Comparison of ENCODE assay signal across 9 cellular contexts in the genomic region with DNA sequence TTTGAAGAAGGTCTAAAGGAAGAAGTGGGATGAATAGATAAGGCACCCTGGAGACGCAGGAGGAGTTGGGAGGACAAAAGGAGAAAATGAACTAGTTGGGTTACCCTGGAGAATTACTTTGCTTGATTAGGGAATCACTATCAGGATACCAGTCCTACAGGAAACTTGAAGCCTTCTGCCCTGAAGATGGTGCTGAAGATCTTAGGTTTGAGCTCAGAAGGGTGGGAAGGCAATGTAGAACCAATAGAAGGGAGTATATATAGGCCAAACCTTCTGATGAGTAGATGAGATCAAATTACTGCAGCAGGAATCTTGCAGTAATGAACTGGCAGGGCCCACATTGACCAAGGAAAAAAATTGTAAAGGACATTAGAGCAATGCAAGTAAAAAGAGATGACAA.
A peak's percentile ranks its signal among the peaks of the same experiment; 100 is the strongest.
DNase-seq lines count a peak whose midpoint lies in the region; ATAC-seq and TF ChIP-seq lines count a peak whose summit lies in the region.
"Had no signal": no experiment of that assay in that cellular context is flagged by ENCODE, and none has a peak within 500 bp of the region (broad histone marks: within the 10 kb centered on the region; RNA-seq: fewer than 3 reads in every experiment).

No MANE protein-coding gene starts in this region.

- TF ChIP-seq POLR2A in right lobe of liver (IDR thresholded peaks at IDR 0.05) (no peak), transverse colon (IDR thresholded peaks at IDR 0.05) (no peak)

- intact Hi-C loops in right lobe of liver (cut with DNase I), result no loop called here
- intact Hi-C loops in transverse colon (cut with DNase I; ENCODE audit: low total_unique reads), result no loop called here

- H3K36me3 Mint-ChIP-seq in nephron progenitor cell (ENCODE audit: low read depth), result no peaks in the 10 kb centered on the region

- DNase-seq in DMS 273 (lab: John Stamatoyannopoulos, UW; ENCODE audit: unreplicated experiment) (peak; percentile 67), amniotic epithelial cell (ENCODE audit: low read depth) (peak; percentile 46), right lobe of liver (no peak), nephron progenitor cell (no peak), transverse colon (no peak)
- DNase-seq: activated naive CD8-positive, alpha-beta T cell treated with anti-CD3 and anti-CD28 coated beads, Interleukin-2, amount 10 ng/mL, durations not matched to agents 7 days and 5 days had no signal

- H3K27ac ChIP-seq in right lobe of liver, result no peak overlapping the region
- H3K27ac ChIP-seq in transverse colon, result no peak overlapping the region

- in situ Hi-C loops in transverse colon (cut with MboI; ENCODE audit: low pct_ligation_motif_present in 1 of 4, low pct_unique_long_range_greater_than_20kb in 1 of 4, low sequenced_read_pairs in 3 of 4), result loop anchor here in 1 of 4 donors (10.0 kb wide), 1 partner anchor 101 kb away; no protein-coding TSS in a partner anchor

- peak; percentile 36 to 58 (median 43) for ATAC-seq in right lobe of liver
- ATAC-seq in GM21825 (IDR thresholded peaks at IDR 0.05; ENCODE audit: unreplicated experiment), result no peak
- ATAC-seq in GM18861 (IDR thresholded peaks at IDR 0.05; ENCODE audit: unreplicated experiment), result no peak

- no peak overlapping the region for H3K4me3 ChIP-seq in right lobe of liver
- H3K4me3 ChIP-seq in transverse colon, result no peak overlapping the region

- H3K4me1 Mint-ChIP-seq in nephron progenitor cell, result peaks cover 7% of the 10 kb centered on the region
- H3K4me1 Mint-ChIP-seq: activated naive CD8-positive, alpha-beta T cell treated with anti-CD3 and anti-CD28 coated beads, Interleukin-2, amount 10 ng/mL, durations not matched to agents 7 days and 5 days had no signal

- H3K9me3 ChIP-seq in right lobe of liver (no peaks in the 10 kb centered on the region), transverse colon (no peaks in the 10 kb centered on the region)

- H3K36me3 ChIP-seq in right lobe of liver (no peaks in the 10 kb centered on the region), transverse colon (peaks cover 0 to 3% (median 0%) of the 10 kb centered on the region in 4 donors)

- no peaks in the 10 kb centered on the region for H3K27me3 Mint-ChIP-seq in nephron progenitor cell (ENCODE audit: low read depth, poor library complexity)
- H3K27me3 Mint-ChIP-seq: activated naive CD8-positive, alpha-beta T cell treated with anti-CD3 and anti-CD28 coated beads, Interleukin-2, amount 10 ng/mL, durations not matched to agents 7 days and 5 days had no signal

- TF ChIP-seq CTCF in right lobe of liver (IDR thresholded peaks at IDR 0.05) (peak in 1 of 4 donors; percentile 12), nephron progenitor cell (IDR thresholded peaks at IDR 0.05) (no peak), transverse colon (IDR thresholded peaks at IDR 0.05) (no peak)

- no peak overlapping the region for H3K27ac Mint-ChIP-seq in nephron progenitor cell
- H3K27ac Mint-ChIP-seq: activated naive CD8-positive, alpha-beta T cell treated with anti-CD3 and anti-CD28 coated beads, Interleukin-2, amount 10 ng/mL, durations not matched to agents 7 days and 5 days had no signal

- H3K4me1 ChIP-seq in right lobe of liver (peaks cover 0 to 5% (median 0%) of the 10 kb centered on the region in 4 donors), transverse colon (peaks cover 0 to 13% (median under 1%) of the 10 kb centered on the region in 4 donors)

- no peak overlapping the region for H3K4me3 Mint-ChIP-seq in nephron progenitor cell
- H3K4me3 Mint-ChIP-seq: activated naive CD8-positive, alpha-beta T cell treated with anti-CD3 and anti-CD28 coated beads, Interleukin-2, amount 10 ng/mL, durations not matched to agents 7 days and 5 days had no signal

- H3K9me3 Mint-ChIP-seq in nephron progenitor cell, result no peaks in the 10 kb centered on the region
- H3K9me3 Mint-ChIP-seq: activated naive CD8-positive, alpha-beta T cell treated with anti-CD3 and anti-CD28 coated beads, Interleukin-2, amount 10 ng/mL, durations not matched to agents 7 days and 5 days had no signal

- no peaks in the 10 kb centered on the region for H3K27me3 ChIP-seq in right lobe of liver
- H3K27me3 ChIP-seq in transverse colon, result no peaks in the 10 kb centered on the region

- peak; percentile 61; the same call in 1 of the 2 replicates for TF ChIP-seq RAD21 in Ishikawa (IDR thresholded peaks at IDR 0.05; ENCODE audit: low read depth)

- TF ChIP-seq EP300 in Ishikawa (IDR thresholded peaks at IDR 0.05; ENCODE audit: borderline replicate concordance), result no peak
- TF ChIP-seq EP300 in transverse colon (IDR thresholded peaks at IDR 0.05; ENCODE audit: low read depth), result no peak

- 73% methylated on average over 1 of the region's 1 CpG for WGBS in right lobe of liver (ENCODE audit: insufficient coverage, low coverage, low lambda C conversion rate, missing lambda C conversion rate)
- WGBS in transverse colon (ENCODE audit: low coverage in 1 of 2), 2 donors, result 89 to 100% methylated on average over 1 of the region's 1 CpG

TF ChIP-seq in Ishikawa, 13 proteins besides CTCF, POLR2A, EP300 and RAD21:
- TF ChIP-seq TEAD4 (IDR thresholded peaks at IDR 0.05), result no peak

Comparison
In these comparisons a context has a peak if more than half of its experiments do, and no peak if none do; other contexts are left out.
1. DNase-seq: peak in DMS 273 (single experiment) and amniotic epithelial cell (single experiment); none in right lobe of liver (0 of 3), nephron progenitor cell (single experiment) and transverse colon (single experiment).
2. ATAC-seq: peak in right lobe of liver (4 of 4); none in GM21825 (single experiment) and GM18861 (single experiment).